ENCODE assay signal across 15 cellular contexts in the genomic region with DNA sequence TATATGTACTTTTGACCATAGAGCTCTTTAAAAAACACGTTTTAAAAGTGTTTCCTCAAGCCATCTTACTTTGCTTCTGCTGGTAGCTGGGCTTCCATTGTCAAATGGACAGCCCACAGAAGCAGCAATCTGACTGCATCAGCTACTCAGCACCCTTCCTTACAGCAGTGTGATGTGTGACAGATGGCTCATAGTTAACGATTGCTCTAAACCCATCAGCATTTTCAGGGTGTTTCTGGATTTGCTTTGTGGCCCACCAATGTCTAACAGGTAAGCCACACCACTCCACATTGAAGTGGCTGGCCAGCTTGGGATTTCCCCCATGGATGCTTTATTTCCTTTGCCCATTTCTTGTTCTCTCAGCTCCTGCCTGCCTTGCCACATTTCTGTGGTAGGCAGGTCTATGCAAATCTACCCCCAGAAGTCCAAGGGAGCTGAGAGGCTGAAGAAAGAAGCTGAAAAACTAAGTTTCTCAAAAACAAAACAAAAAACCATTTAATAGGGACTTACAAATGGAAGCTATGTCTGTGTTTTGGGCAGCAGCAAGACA. TPM values are rescaled to one million over a fixed set of nuclear protein-coding genes. Genes with fewer than 3 reads are reported as not detected.
DNase-seq lines count a peak whose midpoint lies in the region; ATAC-seq and TF ChIP-seq lines count a peak whose summit lies in the region.
"Had no signal": no experiment of that assay in that cellular context is flagged by ENCODE, and none has a peak within 500 bp of the region (broad histone marks: within the 10 kb centered on the region; RNA-seq: fewer than 3 reads in every experiment).

No MANE protein-coding gene starts in this region.

- H3K4me3 ChIP-seq in uterus = no peak overlapping the region
- H3K4me3 ChIP-seq: BLaER1 treated with 17β-estradiol and CSF1 and Interleukin-3, amounts not matched to agents 10 nM and 100 nM had no signal

- H3K9me3 ChIP-seq in uterus = peaks cover 0 to 6% of the 10 kb centered on the region in 2 donors

- no peak for TF ChIP-seq POLR2A in uterus (IDR thresholded peaks at IDR 0.05)

- peaks cover 14% of the 10 kb centered on the region for H3K27me3 Mint-ChIP-seq in WTC11 (ENCODE audit: low read depth)

- H3K4me3 Mint-ChIP-seq in WTC11 = no peak overlapping the region
- H3K4me3 Mint-ChIP-seq: B cell; CD8-positive, alpha-beta T cell; H9 had no signal

- no peaks in the 10 kb centered on the region for H3K4me1 Mint-ChIP-seq in WTC11
- H3K4me1 Mint-ChIP-seq: B cell, H9 had no signal

- no peak overlapping the region for H3K27ac Mint-ChIP-seq in WTC11
- H3K27ac Mint-ChIP-seq: B cell; CD8-positive, alpha-beta T cell; H9 had no signal

- TF ChIP-seq CTCF in uterus (IDR thresholded peaks at IDR 0.05) (no peak), WTC11 (IDR thresholded peaks at IDR 0.05) (no peak)

- H3K36me3 ChIP-seq in uterus = no peaks in the 10 kb centered on the region
- H3K36me3 ChIP-seq: BLaER1 treated with 17β-estradiol and CSF1 and Interleukin-3, amounts not matched to agents 10 nM and 100 nM had no signal

- no peak overlapping the region for H3K27ac ChIP-seq in uterus
- H3K27ac ChIP-seq: BLaER1 treated with 17β-estradiol and CSF1 and Interleukin-3, amounts not matched to agents 10 nM and 100 nM had no signal

- DNase-seq in NCI-H524 treated with DMSO at 0.1 percent for 48 hours (lab: John Stamatoyannopoulos, UW) = peak; percentile 75
- no peak for DNase-seq in uterus
- DNase-seq in WTC11 (ENCODE audit: low spot score) = no peak
- no peak for DNase-seq in foreskin melanocyte
- DNase-seq: Calu3; CD8-positive, alpha-beta T cell; DMS79 treated with DMSO at 0.1 percent for 48 hours; GF-D8; H9; KG1 had no signal

- H3K36me3 Mint-ChIP-seq in WTC11 = peaks cover 24% of the 10 kb centered on the region

- ATAC-seq in GM18520 (IDR thresholded peaks at IDR 0.05; ENCODE audit: unreplicated experiment) (peak; percentile 81), GM19452 (IDR thresholded peaks at IDR 0.05; ENCODE audit: unreplicated experiment) (peak; percentile 69), HG03135 (IDR thresholded peaks at IDR 0.05; ENCODE audit: unreplicated experiment) (peak; percentile 70), WTC11 (no peak)
- ATAC-seq: CD8-positive, alpha-beta T cell had no signal

- H3K27me3 ChIP-seq in uterus = no peaks in the 10 kb centered on the region
- H3K27me3 ChIP-seq: BLaER1 treated with 17β-estradiol and CSF1 and Interleukin-3, amounts not matched to agents 10 nM and 100 nM had no signal

- POLR2A ChIA-PET in WTC11 (lab: Charles Lee) = no interaction called here

- CTCF ChIA-PET in WTC11 (lab: Charles Lee) = no interaction called here

- peaks cover 53% of the 10 kb centered on the region for H3K9me3 Mint-ChIP-seq in WTC11

- intact Hi-C loops in uterus (cut with DNase I; ENCODE audit: low total_unique reads) = no loop called here

- H3K4me1 ChIP-seq in uterus = no peaks in the 10 kb centered on the region
- H3K4me1 ChIP-seq: BLaER1 treated with 17β-estradiol and CSF1 and Interleukin-3, amounts not matched to agents 10 nM and 100 nM had no signal

TF ChIP-seq in WTC11, 78 proteins besides CTCF, POLR2A, EP300 and RAD21:
- TF ChIP-seq, protein P1, sequence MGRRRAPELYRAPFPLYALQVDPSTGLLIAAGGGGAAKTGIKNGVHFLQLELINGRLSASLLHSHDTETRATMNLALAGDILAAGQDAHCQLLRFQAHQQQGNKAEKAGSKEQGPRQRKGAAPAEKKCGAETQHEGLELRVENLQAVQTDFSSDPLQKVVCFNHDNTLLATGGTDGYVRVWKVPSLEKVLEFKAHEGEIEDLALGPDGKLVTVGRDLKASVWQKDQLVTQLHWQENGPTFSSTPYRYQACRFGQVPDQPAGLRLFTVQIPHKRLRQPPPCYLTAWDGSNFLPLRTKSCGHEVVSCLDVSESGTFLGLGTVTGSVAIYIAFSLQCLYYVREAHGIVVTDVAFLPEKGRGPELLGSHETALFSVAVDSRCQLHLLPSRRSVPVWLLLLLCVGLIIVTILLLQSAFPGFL (CRISPR knock-in tag; IDR thresholded peaks at IDR 0.05; ENCODE audit: borderline replicate concordance) = no peak
- TF ChIP-seq, protein P2, sequence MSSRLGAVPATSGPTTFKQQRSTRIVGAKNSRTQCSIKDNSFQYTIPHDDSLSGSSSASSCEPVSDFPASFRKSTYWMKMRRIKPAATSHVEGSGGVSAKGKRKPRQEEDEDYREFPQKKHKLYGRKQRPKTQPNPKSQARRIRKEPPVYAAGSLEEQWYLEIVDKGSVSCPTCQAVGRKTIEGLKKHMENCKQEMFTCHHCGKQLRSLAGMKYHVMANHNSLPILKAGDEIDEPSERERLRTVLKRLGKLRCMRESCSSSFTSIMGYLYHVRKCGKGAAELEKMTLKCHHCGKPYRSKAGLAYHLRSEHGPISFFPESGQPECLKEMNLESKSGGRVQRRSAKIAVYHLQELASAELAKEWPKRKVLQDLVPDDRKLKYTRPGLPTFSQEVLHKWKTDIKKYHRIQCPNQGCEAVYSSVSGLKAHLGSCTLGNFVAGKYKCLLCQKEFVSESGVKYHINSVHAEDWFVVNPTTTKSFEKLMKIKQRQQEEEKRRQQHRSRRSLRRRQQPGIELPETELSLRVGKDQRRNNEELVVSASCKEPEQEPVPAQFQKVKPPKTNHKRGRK (CRISPR knock-in tag; IDR thresholded peaks at IDR 0.05; ENCODE audit: borderline replicate concordance) = no peak
- TF ChIP-seq TEAD1 (CRISPR knock-in tag; IDR thresholded peaks at IDR 0.05) = no peak
- TF ChIP-seq GTF2I (CRISPR knock-in tag; conservative IDR thresholded peaks at IDR 0.05) = no peak
- TF ChIP-seq CREB1 (CRISPR knock-in tag; IDR thresholded peaks at IDR 0.05) = no peak
- TF ChIP-seq NR3C1 (CRISPR knock-in tag; conservative IDR thresholded peaks at IDR 0.05; ENCODE audit: low read depth) = no peak
- no peak for TF ChIP-seq RORB (CRISPR knock-in tag; IDR thresholded peaks at IDR 0.05)
- no peak for TF ChIP-seq NFYB (CRISPR knock-in tag; conservative IDR thresholded peaks at IDR 0.05; ENCODE audit: low read depth)
- TF ChIP-seq ZNF263 (CRISPR knock-in tag; IDR thresholded peaks at IDR 0.05; ENCODE audit: low read depth) = no peak
- TF ChIP-seq, protein P3, sequence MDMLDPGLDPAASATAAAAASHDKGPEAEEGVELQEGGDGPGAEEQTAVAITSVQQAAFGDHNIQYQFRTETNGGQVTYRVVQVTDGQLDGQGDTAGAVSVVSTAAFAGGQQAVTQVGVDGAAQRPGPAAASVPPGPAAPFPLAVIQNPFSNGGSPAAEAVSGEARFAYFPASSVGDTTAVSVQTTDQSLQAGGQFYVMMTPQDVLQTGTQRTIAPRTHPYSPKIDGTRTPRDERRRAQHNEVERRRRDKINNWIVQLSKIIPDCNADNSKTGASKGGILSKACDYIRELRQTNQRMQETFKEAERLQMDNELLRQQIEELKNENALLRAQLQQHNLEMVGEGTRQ (CRISPR knock-in tag; IDR thresholded peaks at IDR 0.05) = no peak
- no peak for TF ChIP-seq CBFB (CRISPR knock-in tag; IDR thresholded peaks at IDR 0.05; ENCODE audit: low read depth)
- TF ChIP-seq, protein P4, sequence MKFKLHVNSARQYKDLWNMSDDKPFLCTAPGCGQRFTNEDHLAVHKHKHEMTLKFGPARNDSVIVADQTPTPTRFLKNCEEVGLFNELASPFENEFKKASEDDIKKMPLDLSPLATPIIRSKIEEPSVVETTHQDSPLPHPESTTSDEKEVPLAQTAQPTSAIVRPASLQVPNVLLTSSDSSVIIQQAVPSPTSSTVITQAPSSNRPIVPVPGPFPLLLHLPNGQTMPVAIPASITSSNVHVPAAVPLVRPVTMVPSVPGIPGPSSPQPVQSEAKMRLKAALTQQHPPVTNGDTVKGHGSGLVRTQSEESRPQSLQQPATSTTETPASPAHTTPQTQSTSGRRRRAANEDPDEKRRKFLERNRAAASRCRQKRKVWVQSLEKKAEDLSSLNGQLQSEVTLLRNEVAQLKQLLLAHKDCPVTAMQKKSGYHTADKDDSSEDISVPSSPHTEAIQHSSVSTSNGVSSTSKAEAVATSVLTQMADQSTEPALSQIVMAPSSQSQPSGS (CRISPR knock-in tag; IDR thresholded peaks at IDR 0.05; ENCODE audit: borderline replicate concordance, low read depth) = no peak
- no peak for TF ChIP-seq MXD4 (CRISPR knock-in tag; IDR thresholded peaks at IDR 0.05; ENCODE audit: borderline replicate concordance)
- TF ChIP-seq NR2C2 (CRISPR knock-in tag; IDR thresholded peaks at IDR 0.05) = no peak
- no peak for TF ChIP-seq ZNF396 (CRISPR knock-in tag; IDR thresholded peaks at IDR 0.05; ENCODE audit: borderline replicate concordance)
TF ChIP-seq in WTC11: peak in this region for 0.

RNA-seq across cellular contexts. Expression of a gene that starts 7.3 kb away (rescaled TPM):
- total RNA-seq in uterus (100 to 1,000 TPM in 1 of 4 donors, 10 to 100 TPM in 3; 34.8 to 148 (median 69.5) TPM), WTC11 (2021) (58.8 to 63.9 TPM (median 60.5 TPM) in 3 replicates)
